Comparison of ENCODE assay signal across 29 cellular contexts in genomic region chrX:118218079-118218478, GRCh38.
"Had no signal": no experiment of that assay in that cellular context is flagged by ENCODE, and none has a peak within 500 bp of the region (broad histone marks: within the 10 kb centered on the region; RNA-seq: fewer than 3 reads in every experiment).

No MANE protein-coding gene starts in this region.

- H3K4me3 ChIP-seq: ascending aorta, cardiac muscle cell, colonic mucosa, dorsolateral prefrontal cortex, esophagus muscularis mucosa, gastrocnemius medialis, heart left ventricle had no signal

- H3K27ac ChIP-seq: ascending aorta, cardiac muscle cell, colonic mucosa, dorsolateral prefrontal cortex, esophagus muscularis mucosa, foreskin keratinocyte, gastrocnemius medialis, heart left ventricle had no signal

- H3K27me3 ChIP-seq: ascending aorta, cardiac muscle cell, esophagus muscularis mucosa, foreskin keratinocyte, gastrocnemius medialis had no signal

- H3K4me1 ChIP-seq: ascending aorta, colonic mucosa, foreskin keratinocyte, gastrocnemius medialis had no signal

- DNase-seq: activated CD4-positive, alpha-beta memory T cell treated with anti-CD3 and anti-CD28 coated beads for 36 hours; activated CD4-positive, alpha-beta T cell treated with anti-CD3 and anti-CD28 coated beads for 36 hours; activated CD4-positive, alpha-beta T cell treated with anti-CD3 and anti-CD28 coated beads, Interleukin-2, amount 10 ng/mL, durations not matched to agents 24 days and 14 days; activated CD4-positive, CD25-positive, alpha-beta regulatory T cell; activated CD4-positive, CD25-positive, alpha-beta regulatory T cell treated with anti-CD3 and anti-CD28 coated beads, Interleukin-2, amount 50 U/mL, for 72 hours; activated CD8-positive, alpha-beta memory T cell treated with anti-CD3 and anti-CD28 coated beads, Interleukin-2, amount 10 ng/mL, durations not matched to agents 7 days and 5 days; activated CD8-positive, alpha-beta memory T cell treated with anti-CD3 and anti-CD28 coated beads, Interleukin-2, amount 50 U/mL, for 4 hours; activated CD8-positive, alpha-beta T cell treated with anti-CD3 and anti-CD28 coated beads, Interleukin-2, amount 10 ng/mL, durations not matched to agents 7 days and 5 days; activated gamma-delta T cell; activated naive CD4-positive, alpha-beta T cell; activated naive CD4-positive, alpha-beta T cell treated with anti-CD3 and anti-CD28 coated beads, Interleukin-2, amount 10 ng/mL, durations not matched to agents 7 days and 5 days; activated naive CD8-positive, alpha-beta T cell treated with anti-CD3 and anti-CD28 coated beads, Interleukin-2, amount 10 ng/mL, durations not matched to agents 7 days and 5 days; activated T-cell treated with anti-CD3 and anti-CD28 coated beads, Interleukin-2, amount 50 U/mL, for 1 hour; activated T-cell treated with anti-CD3 and anti-CD28 coated beads, Interleukin-2, amount 50 U/mL, for 72 hours; central memory CD4-positive, alpha-beta T cell; cerebellar nuclear complex; colonic mucosa; dorsolateral prefrontal cortex; effector memory CD4-positive, alpha-beta T cell; endodermal cell; foreskin keratinocyte; gastrocnemius medialis; glutamatergic neuron; heart left ventricle; T-helper 2 cell had no signal

- H3K9me3 ChIP-seq: ascending aorta, colonic mucosa, esophagus muscularis mucosa, gastrocnemius medialis, heart left ventricle had no signal

- ATAC-seq: activated CD4-positive, alpha-beta T cell treated with anti-CD3 and anti-CD28 coated beads for 36 hours; activated CD8-positive, alpha-beta memory T cell treated with anti-CD3 and anti-CD28 coated beads, Interleukin-2, amount 10 ng/mL, durations not matched to agents 7 days and 5 days; activated CD8-positive, alpha-beta T cell treated with anti-CD3 and anti-CD28 coated beads, Interleukin-2, amount 10 ng/mL, durations not matched to agents 7 days and 5 days; activated naive CD4-positive, alpha-beta T cell treated with anti-CD3 and anti-CD28 coated beads, Interleukin-2, amount 50 U/mL, for 72 hours; activated T-cell treated with anti-CD3 and anti-CD28 coated beads, Interleukin-2, amount 50 U/mL, for 72 hours; foreskin keratinocyte; gastrocnemius medialis; heart left ventricle had no signal

- H3K36me3 ChIP-seq: ascending aorta, cardiac muscle cell, colonic mucosa, esophagus muscularis mucosa, gastrocnemius medialis, heart left ventricle had no signal
